8 cellular contexts compared by ENCODE assay signal in the genomic region with DNA sequence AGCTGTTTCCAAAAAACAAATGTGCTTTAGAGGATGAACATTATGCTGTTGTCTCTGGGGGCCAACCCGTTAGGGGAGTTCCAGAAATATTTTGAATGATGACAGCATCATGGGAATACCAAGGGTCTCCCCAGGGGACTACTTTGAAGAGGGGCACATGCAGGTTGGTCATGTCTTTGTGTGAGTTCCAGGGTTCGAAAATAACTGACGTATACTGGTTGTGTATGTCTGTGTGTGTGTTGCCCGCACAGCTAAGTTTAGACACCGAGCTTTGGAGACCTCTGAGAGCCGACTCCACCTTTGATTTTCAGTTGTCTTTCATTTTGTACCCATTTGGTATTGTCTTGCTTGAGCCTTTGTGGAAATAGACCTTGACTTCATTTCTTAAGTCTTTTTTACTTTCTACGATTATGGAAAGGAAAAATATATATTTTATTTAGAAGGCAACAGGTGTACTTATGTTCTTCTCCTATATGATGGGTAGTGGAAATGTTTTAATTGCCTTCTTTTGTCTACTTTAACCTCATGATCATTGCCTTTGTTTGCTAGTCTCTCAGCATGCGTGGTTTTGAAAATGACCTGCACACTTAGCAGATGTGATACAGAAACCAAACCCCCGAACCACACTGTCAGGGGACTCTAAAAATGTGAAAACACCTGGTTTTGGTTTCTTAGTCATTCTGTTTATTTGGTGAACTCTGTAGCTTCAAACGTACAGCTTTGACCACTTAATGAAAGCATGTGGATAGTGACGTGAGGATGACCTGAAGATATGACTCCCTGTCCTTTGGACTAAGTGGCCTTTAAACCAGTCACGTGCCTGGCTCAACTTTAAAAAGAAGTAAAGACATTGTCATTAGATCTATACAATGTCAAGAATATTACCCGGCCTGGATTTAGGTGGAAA. TPM values are rescaled to one million over a fixed set of nuclear protein-coding genes. Genes with fewer than 3 reads are reported as not detected.
DNase-seq lines count a peak whose midpoint lies in the region; ATAC-seq lines count a peak whose summit lies in the region.

No MANE protein-coding gene starts in this region.

- CTCF ChIA-PET in activated CD4-positive, alpha-beta T cell treated with anti-CD3 and anti-CD28 coated beads, Interleukin-2, amount 10 ng/mL, durations not matched to agents 7 days and 5 days (lab: Charles Lee): interaction anchor here (1.1 to 2.2 kb wide), 4 partner anchors 10 to 18 kb away, joined by 3 to 5 read pairs (median 4); no protein-coding TSS in a partner anchor

- no peak overlapping the region for H3K27ac ChIP-seq in substantia nigra (ENCODE audit: low read depth, low read length, poor library complexity, severe bottlenecking)

- intact Hi-C loops in left ventricle myocardium superior (cut with micrococcal nuclease): no loop called here

- POLR2A ChIA-PET in activated CD4-positive, alpha-beta T cell treated with anti-CD3 and anti-CD28 coated beads, Interleukin-2, amount 10 ng/mL, durations not matched to agents 7 days and 5 days (lab: Charles Lee): interaction anchor here (0.6 to 0.9 kb wide), 2 partner anchors 14 to 15 kb away, joined by 3 read pairs; no protein-coding TSS in a partner anchor

- peaks cover 78% of the 10 kb centered on the region for H3K4me1 Mint-ChIP-seq in activated CD4-positive, alpha-beta T cell treated with anti-CD3 and anti-CD28 coated beads, Interleukin-2, amount 10 ng/mL, durations not matched to agents 7 days and 5 days
- peaks cover 55% of the 10 kb centered on the region for H3K4me1 Mint-ChIP-seq in T-helper 17 cell

- no peaks in the 10 kb centered on the region for H3K9me3 ChIP-seq in T-helper 17 cell (ENCODE audit: control insufficient read depth, low read length, poor library complexity, severe bottlenecking)

- peaks cover 10% of the 10 kb centered on the region for H3K36me3 Mint-ChIP-seq in activated CD4-positive, alpha-beta T cell treated with anti-CD3 and anti-CD28 coated beads, Interleukin-2, amount 10 ng/mL, durations not matched to agents 7 days and 5 days (ENCODE audit: low read depth)
- H3K36me3 Mint-ChIP-seq in T-helper 17 cell (ENCODE audit: low read depth): peaks cover 5% of the 10 kb centered on the region

- no peaks in the 10 kb centered on the region for H3K9me3 Mint-ChIP-seq in activated CD4-positive, alpha-beta T cell treated with anti-CD3 and anti-CD28 coated beads, Interleukin-2, amount 10 ng/mL, durations not matched to agents 7 days and 5 days

- peak; percentile 54 for DNase-seq in activated CD4-positive, alpha-beta T cell treated with anti-CD3 and anti-CD28 coated beads, Interleukin-2, amount 10 ng/mL, durations not matched to agents 7 days and 5 days
- DNase-seq in activated CD4-positive, alpha-beta T cell treated with anti-CD3 and anti-CD28 coated beads for 1 hour: no peak
- DNase-seq in T-helper 17 cell (no peak), smooth muscle cell of the brain vasculature (ENCODE audit: low read depth, low spot score) (peak; percentile 44), left ventricle myocardium superior (no peak), substantia nigra (lab: John Stamatoyannopoulos, UW) (no peak), medulla oblongata (ENCODE audit: extremely low spot score) (no peak)

- peak overlapping the region; percentile 37 for H3K4me3 Mint-ChIP-seq in activated CD4-positive, alpha-beta T cell treated with anti-CD3 and anti-CD28 coated beads, Interleukin-2, amount 10 ng/mL, durations not matched to agents 7 days and 5 days
- H3K4me3 Mint-ChIP-seq in T-helper 17 cell: peak overlapping the region; percentile 19

- H3K27me3 Mint-ChIP-seq in activated CD4-positive, alpha-beta T cell treated with anti-CD3 and anti-CD28 coated beads, Interleukin-2, amount 10 ng/mL, durations not matched to agents 7 days and 5 days: no peaks in the 10 kb centered on the region
- no peaks in the 10 kb centered on the region for H3K27me3 Mint-ChIP-seq in T-helper 17 cell

- peak overlapping the region; percentile 87 for H3K27ac Mint-ChIP-seq in activated CD4-positive, alpha-beta T cell treated with anti-CD3 and anti-CD28 coated beads, Interleukin-2, amount 10 ng/mL, durations not matched to agents 7 days and 5 days
- peak overlapping the region; percentile 69 for H3K27ac Mint-ChIP-seq in T-helper 17 cell

- ATAC-seq in HG02943 (IDR thresholded peaks at IDR 0.05; ENCODE audit: low read depth, unreplicated experiment): peak; percentile 85
- ATAC-seq in T-helper 17 cell: peak; percentile 45
- ATAC-seq in left ventricle myocardium superior: no peak

RNA-seq across cellular contexts. Expression of gene GALNT2, which starts 56.5 kb away (rescaled TPM):
- total RNA-seq in activated CD4-positive, alpha-beta T cell treated with anti-CD3 and anti-CD28 coated beads, Interleukin-2, amount 10 ng/mL, durations not matched to agents 7 days and 5 days: 10 to 100 TPM; 22.7 to 28.4 TPM
- total RNA-seq in T-helper 17 cell (10 to 100 TPM; 16.6 to 19.8 TPM), left ventricle myocardium superior (22.0 TPM)

Comparison
In these comparisons a context has a peak if more than half of its experiments do, and no peak if none do; other contexts are left out.
1. DNase-seq: peak in activated CD4-positive, alpha-beta T cell treated with anti-CD3 and anti-CD28 coated beads, Interleukin-2, amount 10 ng/mL, durations not matched to agents 7 days and 5 days (single experiment) and smooth muscle cell of the brain vasculature (single experiment); none in activated CD4-positive, alpha-beta T cell treated with anti-CD3 and anti-CD28 coated beads for 1 hour (single experiment), T-helper 17 cell (0 of 3), left ventricle myocardium superior (single experiment), substantia nigra (0 of 49) and medulla oblongata (single experiment).